In genomic region chr17:16314189-16314588, GRCh38 we compare ENCODE assay signal across 15 cellular contexts. TPM values are rescaled to one million over a fixed set of nuclear protein-coding genes. Genes with fewer than 3 reads are reported as not detected.
A peak's percentile ranks its signal among the peaks of the same experiment; 100 is the strongest.
DNase-seq lines count a peak whose midpoint lies in the region; ATAC-seq, FAIRE-seq and TF ChIP-seq lines count a peak whose summit lies in the region.
"Had no signal": no experiment of that assay in that cellular context is flagged by ENCODE, and none has a peak within 500 bp of the region (broad histone marks: within the 10 kb centered on the region; RNA-seq: fewer than 3 reads in every experiment).

No MANE protein-coding gene starts in this region.

- POLR2A ChIA-PET in HepG2 (lab: Yijun Ruan, JAX), result interaction anchor here (0.9 to 5.2 kb wide), 10 partner anchors 10 to 125 kb away, joined by 3 to 100 read pairs (median 11); partner anchors contain the start of genes CENPV and UBB

- H3K27ac ChIP-seq in GM23248 (no peak overlapping the region), HepG2 (ENCODE audit: extremely low read length, insufficient read depth, low read length) (peak overlapping the region; percentile 97), smooth muscle cell (ENCODE audit: low read depth) (no peak overlapping the region), WERI-Rb-1 (no peak overlapping the region)

- H3K9me3 ChIP-seq in GM23248 (ENCODE audit: low read depth), result no peaks in the 10 kb centered on the region
- H3K9me3 ChIP-seq in HepG2 (ENCODE audit: low read length), result no peaks in the 10 kb centered on the region
- no peaks in the 10 kb centered on the region for H3K9me3 ChIP-seq in smooth muscle cell (replicated peaks; ENCODE audit: low read depth)
- no peaks in the 10 kb centered on the region for H3K9me3 ChIP-seq in WERI-Rb-1 (ENCODE audit: severe bottlenecking)

- H4K20me1 ChIP-seq in GM23248 (ENCODE audit: insufficient read depth) (no peaks in the 10 kb centered on the region), HepG2 (ENCODE audit: insufficient read depth, low read length) (no peaks in the 10 kb centered on the region), smooth muscle cell (ENCODE audit: low read depth) (no peaks in the 10 kb centered on the region)

- TF ChIP-seq CTCF in HepG2 (CRISPR knock-in tag; IDR thresholded peaks at IDR 0.05) (no peak), smooth muscle cell (IDR thresholded peaks at IDR 0.05; ENCODE audit: borderline replicate concordance, insufficient read depth, poor library complexity, severe bottlenecking) (no peak), GM20000 (IDR thresholded peaks at IDR 0.05; ENCODE audit: extremely low read depth, missing control alignments) (no peak), WERI-Rb-1 (IDR thresholded peaks at IDR 0.05; ENCODE audit: low read depth, low read length) (no peak)

- H3K4me1 ChIP-seq in GM23248 (ENCODE audit: insufficient read depth), result no peaks in the 10 kb centered on the region
- H3K4me1 ChIP-seq in HepG2 (ENCODE audit: insufficient read depth, low read length), result peaks cover 47% of the 10 kb centered on the region
- peaks cover 4% of the 10 kb centered on the region for H3K4me1 ChIP-seq in smooth muscle cell (ENCODE audit: low read depth)

- peak; percentile 24 for DNase-seq in GM23248
- DNase-seq in astrocyte of the hippocampus (ENCODE audit: low read depth, low spot score), result peak; percentile 22
- DNase-seq in HepG2 (ENCODE audit: low spot score), result no peak
- DNase-seq in smooth muscle cell (lab: John Stamatoyannopoulos, UW; ENCODE audit: unreplicated experiment), result no peak
- DNase-seq in activated CD8-positive, alpha-beta memory T cell treated with anti-CD3 and anti-CD28 coated beads for 24 hours, result no peak
- DNase-seq in GM20000 (ENCODE audit: low spot score), result no peak
- DNase-seq in WERI-Rb-1, result no peak
- DNase-seq in A172 (ENCODE audit: low spot score), result no peak
- DNase-seq: C1 segment of cervical spinal cord, HCEC 1CT, KG1, NCI-H1048, NCI-H146, NCI-H2081 treated with DMSO at 0.1 percent for 48 hours, NCI-H526 had no signal

- no peaks in the 10 kb centered on the region for H3K9me2 ChIP-seq in GM23248 (ENCODE audit: insufficient read depth)

- in situ Hi-C loops in GM23248 (cut with MboI) (no loop called here), HepG2 (cut with HindIII; ENCODE audit: extremely low pct_ligation_motif_present, low pct_unique_long_range_greater_than_20kb) (no loop called here)

- intact Hi-C loops in HepG2 (cut with micrococcal nuclease; ENCODE audit: unreplicated experiment), result loop anchor here (5.0 kb wide), 1 partner anchor 38 kb away; the partner anchor contains the start of gene CENPV

- no peaks in the 10 kb centered on the region for H3K27me3 ChIP-seq in GM23248 (replicated peaks; ENCODE audit: insufficient read depth)
- H3K27me3 ChIP-seq in HepG2 (ENCODE audit: control insufficient read depth in 1 of 2, insufficient read depth in 2 of 2, low read length in 2 of 2), result no peaks in the 10 kb centered on the region
- H3K27me3 ChIP-seq in smooth muscle cell (ENCODE audit: low read depth), result no peaks in the 10 kb centered on the region
- H3K27me3 ChIP-seq in WERI-Rb-1 (ENCODE audit: insufficient read depth, low read depth, severe bottlenecking), result no peaks in the 10 kb centered on the region

- FAIRE-seq in HepG2 (lab: Jason Lieb, UNC), result peak; percentile 42

- ATAC-seq in HepG2, result no peak

- H3K4me2 ChIP-seq in GM23248 (ENCODE audit: unreplicated experiment), result no peak overlapping the region
- H3K4me2 ChIP-seq in HepG2 (ENCODE audit: low read depth, low read length), result peak overlapping the region; percentile 66; the same call in 1 of the 2 replicates
- peak overlapping the region; percentile 36 for H3K4me2 ChIP-seq in smooth muscle cell

- no peak for TF ChIP-seq RAD21 in HepG2 (CRISPR knock-in tag; IDR thresholded peaks at IDR 0.05)

- TSS peak; percentile 55 for BruUV-seq in HepG2 (replicated peaks; lab: Mats Ljungman, UMichigan)

- H2AFZ ChIP-seq in GM23248 (no peak overlapping the region), HepG2 (ENCODE audit: low read length) (no peak overlapping the region), smooth muscle cell (ENCODE audit: low read depth) (no peak overlapping the region)

- no peak for TF ChIP-seq EP300 in HepG2 (IDR thresholded peaks at IDR 0.05; ENCODE audit: low read depth in 2 of 2, low read length in 2 of 2)
- no peak for TF ChIP-seq EP300 in HepG2 (CRISPR knock-in tag; IDR thresholded peaks at IDR 0.05; ENCODE audit: borderline replicate concordance)

- CTCF ChIA-PET in HepG2 (lab: Yijun Ruan, JAX; ENCODE audit: low intra/inter-chr PET ratio, low total read pairs), result no interaction called here

- H3K4me3 ChIP-seq in GM23248 (no peak overlapping the region), HepG2 (replicated peaks in 1 of 3; ENCODE audit: insufficient read depth in 1 of 3, low read depth in 2 of 3, low read length in 3 of 3) (no peak overlapping the region), smooth muscle cell (no peak overlapping the region), WERI-Rb-1 (ENCODE audit: low read depth, low read length) (no peak overlapping the region)

- H3K79me2 ChIP-seq in GM23248 (ENCODE audit: insufficient read depth), result no peaks in the 10 kb centered on the region
- H3K79me2 ChIP-seq in HepG2 (ENCODE audit: insufficient read depth, low read length), result no peaks in the 10 kb centered on the region
- no peaks in the 10 kb centered on the region for H3K79me2 ChIP-seq in smooth muscle cell (ENCODE audit: low read depth)

- H3K9ac ChIP-seq in GM23248 (no peak overlapping the region), HepG2 (ENCODE audit: insufficient read depth, low read depth, low read length) (peak overlapping the region; percentile 69; the same call in 1 of the 2 replicates), smooth muscle cell (ENCODE audit: low read depth) (no peak overlapping the region)

- H3F3A ChIP-seq in GM23248 (ENCODE audit: insufficient read depth) (no peaks in the 10 kb centered on the region), smooth muscle cell (ENCODE audit: low read depth) (peaks cover 6% of the 10 kb centered on the region)

- H3K36me3 ChIP-seq in GM23248 (ENCODE audit: low read depth) (no peaks in the 10 kb centered on the region), HepG2 (replicated peaks in 1 of 2; ENCODE audit: control insufficient read depth in 1 of 2, insufficient read depth in 2 of 2, low read length in 2 of 2) (peaks cover 1 to 11% of the 10 kb centered on the region in 2 experiments; a peak in 2 of 5 replicates), smooth muscle cell (ENCODE audit: low read depth) (no peaks in the 10 kb centered on the region), WERI-Rb-1 (peaks cover 8% of the 10 kb centered on the region)

- TF ChIP-seq POLR2A in HepG2 (IDR thresholded peaks at IDR 0.05; ENCODE audit: insufficient read depth in 1 of 2, low read depth in 2 of 2, low read length in 2 of 2), result no peak

TF ChIP-seq in HepG2, 621 proteins besides CTCF, POLR2A, EP300 and RAD21:
- peak; percentile 5 for TF ChIP-seq ZNF18 (CRISPR knock-in tag; IDR thresholded peaks at IDR 0.05; ENCODE audit: insufficient replicate concordance)
- TF ChIP-seq KDM2A (CRISPR knock-in tag; IDR thresholded peaks at IDR 0.05; ENCODE audit: borderline replicate concordance, low read depth), result no peak
TF ChIP-seq in HepG2: peak in this region for 1.

RNA-seq across cellular contexts. Expression of gene CENPV, which starts 39.1 kb away (rescaled TPM):
- total RNA-seq in GM23248 (2014; rRNA removed; shearing (Covaris generic)), result 9.4 and 11.8 TPM in 2 replicates
- 6.8 and 8.7 TPM in 2 replicates for polyA plus RNA-seq in GM23248 (2016; fragmentation: Nextera tagmentation; extraction: Ambion mirVana)
- total RNA-seq in HepG2 (2016; rRNA removed; fragmentation: Illumina TruSeq; extraction: Trizol), result 216 and 292 TPM in 2 replicates
- total RNA-seq in HepG2 (2016; cell fraction: cytosol; rRNA removed; fragmentation: Illumina TruSeq; extraction: Trizol; ENCODE audit: low read depth), result 661 and 704 TPM in 2 replicates
- total RNA-seq in HepG2 (2016; cell fraction: insoluble cytoplasmic fraction; rRNA removed; fragmentation: Illumina TruSeq; extraction: Trizol), result 238 and 290 TPM in 2 replicates
- total RNA-seq in HepG2 (2016; cell fraction: membrane; rRNA removed; fragmentation: Illumina TruSeq; extraction: Trizol), result 633 and 641 TPM in 2 replicates
- total RNA-seq in HepG2 (2016; cell fraction: nucleus; rRNA removed; fragmentation: Illumina TruSeq; extraction: Trizol), result 133 and 151 TPM in 2 replicates
- polyA plus RNA-seq in HepG2 (2011; rRNA removed), result 159 and 193 TPM in 2 replicates
- polyA plus RNA-seq in HepG2 (2011; cell fraction: cytosol; rRNA removed), result 149 and 152 TPM in 2 replicates
- 166 and 206 TPM in 2 replicates for polyA plus RNA-seq in HepG2 (2011; cell fraction: nucleus; rRNA removed)
- polyA plus RNA-seq in HepG2 (2012), result 145 and 146 TPM in 2 replicates
- polyA plus RNA-seq in HepG2 (2016; cell fraction: cytosol; fragmentation: Illumina TruSeq; extraction: Trizol; ENCODE audit: low read depth), result 677 and 732 TPM in 2 replicates
- polyA plus RNA-seq in HepG2 (2016; cell fraction: insoluble cytoplasmic fraction; fragmentation: Illumina TruSeq; extraction: Trizol; ENCODE audit: low read depth), result 223 and 226 TPM in 2 replicates
- polyA plus RNA-seq in HepG2 (2016; cell fraction: membrane; fragmentation: Illumina TruSeq; extraction: Trizol; ENCODE audit: low read depth), result 572 and 580 TPM in 2 replicates
- 273 and 282 TPM in 2 replicates for polyA plus RNA-seq in HepG2 (2016; cell fraction: nucleus; fragmentation: Illumina TruSeq; extraction: Trizol; ENCODE audit: insufficient read depth, low read depth)
- 85.8 and 95.1 TPM in 2 replicates for polyA minus RNA-seq in HepG2 (2011; rRNA and poly(A)+ RNA removed; ENCODE audit: low replicate concordance)
- polyA minus RNA-seq in HepG2 (2011; cell fraction: cytosol; rRNA and poly(A)+ RNA removed), result 30.3 and 32.7 TPM in 2 replicates
- 68.9 and 72.5 TPM in 2 replicates for polyA minus RNA-seq in HepG2 (2011; cell fraction: nucleus; rRNA and poly(A)+ RNA removed)
- 17.5 and 21.2 TPM in 2 replicates for total RNA-seq in smooth muscle cell
- polyA plus RNA-seq in smooth muscle cell, result 33.9 and 44.5 TPM in 2 replicates
- total RNA-seq in A172 (2014; rRNA removed; shearing (Covaris generic)), result 22.2 and 29.7 TPM in 2 replicates

Comparison
In these comparisons a context has a peak if more than half of its experiments do, and no peak if none do; other contexts are left out.
1. DNase-seq: peak in GM23248 (single experiment) and astrocyte of the hippocampus (single experiment); none in HepG2 (single experiment), smooth muscle cell (single experiment), activated CD8-positive, alpha-beta memory T cell treated with anti-CD3 and anti-CD28 coated beads for 24 hours (single experiment), GM20000 (single experiment), WERI-Rb-1 (single experiment) and A172 (single experiment).